ENCODE assay signal across 9 cellular contexts in the genomic region with DNA sequence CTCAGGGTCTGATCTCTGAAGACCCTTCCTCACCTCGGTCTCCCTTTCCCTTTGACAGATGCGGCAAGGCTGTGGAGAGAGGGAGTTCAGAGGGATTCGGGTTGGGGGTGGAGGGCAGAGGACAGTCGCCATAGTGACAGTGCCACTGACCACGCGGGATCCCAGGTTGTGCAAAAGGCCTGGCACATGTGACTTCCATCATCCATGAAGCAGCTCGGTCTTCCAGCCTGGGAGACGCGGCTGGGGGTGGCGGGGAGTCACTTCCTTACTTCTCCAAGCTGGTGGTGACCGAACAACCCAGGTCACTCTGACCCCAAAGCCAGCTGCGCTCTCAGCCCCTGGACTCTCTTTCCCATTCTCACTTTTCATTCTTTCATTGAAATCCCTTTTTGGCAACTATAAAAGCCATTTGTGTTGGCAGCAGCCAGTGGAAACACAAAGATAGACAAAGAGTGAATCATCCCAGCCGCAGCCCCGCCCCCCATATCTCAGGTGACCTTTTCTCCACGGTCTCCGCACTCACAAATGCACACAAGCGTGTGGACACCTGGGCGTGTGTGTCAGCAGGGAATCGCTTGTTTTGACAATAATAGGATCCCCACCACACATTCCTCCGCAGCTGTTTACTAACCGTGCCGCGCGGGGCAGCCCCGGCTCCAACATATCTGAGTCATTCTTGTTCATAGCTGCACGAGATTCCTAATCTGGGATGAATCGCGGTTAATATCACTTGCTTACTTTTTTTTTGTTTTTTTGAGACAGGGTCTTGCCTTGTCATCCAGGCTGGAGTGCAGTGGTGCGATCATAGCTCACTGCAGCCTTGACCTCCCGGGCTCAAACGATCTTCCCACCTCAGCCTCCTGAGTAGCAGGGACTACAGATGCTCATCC.
DNase-seq lines count a peak whose midpoint lies in the region; ATAC-seq and TF ChIP-seq lines count a peak whose summit lies in the region.
"Had no signal": no experiment of that assay in that cellular context is flagged by ENCODE, and none has a peak within 500 bp of the region (broad histone marks: within the 10 kb centered on the region; RNA-seq: fewer than 3 reads in every experiment).

No MANE protein-coding gene starts in this region.

- CTCF ChIA-PET in CD4-positive, alpha-beta T cell (lab: Charles Lee) = interaction anchor here (0.8 kb wide), 1 partner anchor 19 kb away, joined by 3 read pairs; no protein-coding TSS in a partner anchor

- H3K27me3 Mint-ChIP-seq in CD4-positive, alpha-beta T cell = no peaks in the 10 kb centered on the region

- H3K9me3 Mint-ChIP-seq in CD4-positive, alpha-beta T cell = no peaks in the 10 kb centered on the region

- H3K36me3 Mint-ChIP-seq in CD4-positive, alpha-beta T cell (ENCODE audit: low read depth) = no peaks in the 10 kb centered on the region

- DNase-seq in COR-L47 (lab: John Stamatoyannopoulos, UW) (peak; percentile 40), MG63 (peak; percentile 96), body of pancreas (peak in 3 of 4 donors; percentile 49 to 66 (median 64)), upper lobe of right lung (peak; percentile 64)
- DNase-seq in CD4-positive, alpha-beta T cell = no peak

- H3K9me3 ChIP-seq in MG63 (no peaks in the 10 kb centered on the region), body of pancreas (no peaks in the 10 kb centered on the region), liver (ENCODE audit: control insufficient read depth in 4 of 4, low read length in 3 of 4) (no peaks in the 10 kb centered on the region), upper lobe of right lung (no peaks in the 10 kb centered on the region)
- no peaks in the 10 kb centered on the region for H3K9me3 ChIP-seq in CD4-positive, alpha-beta T cell (ENCODE audit: control insufficient read depth, low read length)

- H3K4me3 ChIP-seq in MG63 (no peak overlapping the region), body of pancreas (no peak overlapping the region), liver (ENCODE audit: low read depth in 1 of 3, low read length in 3 of 3) (no peak overlapping the region), upper lobe of right lung (no peak overlapping the region)

- TF ChIP-seq CTCF in body of pancreas (IDR thresholded peaks at IDR 0.05) (no peak), liver (IDR thresholded peaks at IDR 0.05; ENCODE audit: low read depth, low read length, missing input control) (no peak), upper lobe of right lung (IDR thresholded peaks at IDR 0.05) (no peak)
- TF ChIP-seq CTCF in CD4-positive, alpha-beta T cell (IDR thresholded peaks at IDR 0.05) = no peak

- H3K36me3 ChIP-seq in MG63 (no peaks in the 10 kb centered on the region), body of pancreas (replicated peaks in 1 of 2; ENCODE audit: insufficient read depth in 1 of 2, low read depth in 2 of 2) (no peaks in the 10 kb centered on the region), liver (ENCODE audit: control insufficient read depth in 4 of 4, insufficient read depth in 3 of 4, low read depth in 1 of 4, low read length in 3 of 4) (no peaks in the 10 kb centered on the region), upper lobe of right lung (no peaks in the 10 kb centered on the region)

- TF ChIP-seq RAD21 in liver (IDR thresholded peaks at IDR 0.05) = peak in 1 of 2 donors; percentile 44

- H3K4me1 ChIP-seq in body of pancreas (peaks cover 13% of the 10 kb centered on the region), liver (ENCODE audit: control insufficient read depth in 4 of 4, insufficient read depth in 4 of 4, low read length in 3 of 4) (peaks cover 0 to 8% (median 0%) of the 10 kb centered on the region in 4 donors), upper lobe of right lung (peaks cover 34% of the 10 kb centered on the region)

- POLR2A ChIA-PET in CD4-positive, alpha-beta T cell (lab: Charles Lee) = no interaction called here

- H3K27me3 ChIP-seq in MG63 (no peaks in the 10 kb centered on the region), body of pancreas (no peaks in the 10 kb centered on the region), liver (ENCODE audit: control insufficient read depth in 4 of 4, insufficient read depth in 4 of 4, low read length in 3 of 4) (no peaks in the 10 kb centered on the region), upper lobe of right lung (no peaks in the 10 kb centered on the region)
- no peaks in the 10 kb centered on the region for H3K27me3 ChIP-seq in CD4-positive, alpha-beta T cell (ENCODE audit: control insufficient read depth, insufficient read depth, low read length)
- H3K27me3 ChIP-seq: dorsolateral prefrontal cortex had no signal

- 57 to 60% methylated on average over 29 to 30 of the region's 31 CpGs for WGBS in body of pancreas, 2 donors
- 63% methylated on average over 31 of the region's 31 CpGs for WGBS in liver

- H3K27ac ChIP-seq in body of pancreas (peak overlapping the region in 2 of 4 donors; percentile 4 to 5), liver (ENCODE audit: low read depth in 1 of 2, low read length in 2 of 2) (peak overlapping the region in 1 of 2 donors; percentile 43), upper lobe of right lung (peak overlapping the region; percentile 51)
- H3K27ac ChIP-seq in CD4-positive, alpha-beta T cell (ENCODE audit: low read depth, low read length) = no peak overlapping the region

- H3K4me3 Mint-ChIP-seq in CD4-positive, alpha-beta T cell = no peak overlapping the region

- intact Hi-C loops in body of pancreas (cut with DNase I) = no loop called here
- intact Hi-C loops in upper lobe of right lung (cut with DNase I) = no loop called here
- intact Hi-C loops in CD4-positive, alpha-beta T cell (cut with DNase I, micrococcal nuclease) = no loop called here

- peak; percentile 36 for ATAC-seq in body of pancreas
- ATAC-seq in upper lobe of right lung = peak; percentile 4
- ATAC-seq in HG02588 (IDR thresholded peaks at IDR 0.05; ENCODE audit: unreplicated experiment) = no peak
- ATAC-seq in CD4-positive, alpha-beta T cell (ENCODE audit: poor library complexity) = no peak
- no peak for ATAC-seq in GM18511 (IDR thresholded peaks at IDR 0.05; ENCODE audit: unreplicated experiment)

- no peak for TF ChIP-seq POLR2A in body of pancreas (IDR thresholded peaks at IDR 0.05)

- no peaks in the 10 kb centered on the region for H3K4me1 Mint-ChIP-seq in CD4-positive, alpha-beta T cell (ENCODE audit: low read depth)

- H3K27ac Mint-ChIP-seq in CD4-positive, alpha-beta T cell = no peak overlapping the region

- no peak overlapping the region for H3K9ac ChIP-seq in liver (ENCODE audit: low read depth in 1 of 2, low read length in 2 of 2)

TF ChIP-seq in liver, 16 proteins besides CTCF, POLR2A, EP300 and RAD21:
- peak; percentile 57 to 79 for TF ChIP-seq RXRA (IDR thresholded peaks at IDR 0.05)
- TF ChIP-seq EGR1 (IDR thresholded peaks at IDR 0.05; ENCODE audit: low read depth in 2 of 2) = peak in 1 of 2 donors; percentile 59
- TF ChIP-seq JUND (IDR thresholded peaks at IDR 0.05) = peak; percentile 93 to 95
- TF ChIP-seq, protein P1, sequence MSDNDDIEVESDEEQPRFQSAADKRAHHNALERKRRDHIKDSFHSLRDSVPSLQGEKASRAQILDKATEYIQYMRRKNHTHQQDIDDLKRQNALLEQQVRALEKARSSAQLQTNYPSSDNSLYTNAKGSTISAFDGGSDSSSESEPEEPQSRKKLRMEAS (IDR thresholded peaks at IDR 0.05) = peak; percentile 31
- peak; percentile 71 for TF ChIP-seq SP1 (IDR thresholded peaks at IDR 0.05)
- TF ChIP-seq FOXA1 (IDR thresholded peaks at IDR 0.05) = no peak
- TF ChIP-seq YY1 (IDR thresholded peaks at IDR 0.05) = peak; percentile 45
- TF ChIP-seq ATF3 (IDR thresholded peaks at IDR 0.05) = peak; percentile 81
- peak; percentile 22 to 32 for TF ChIP-seq HNF4A (conservative IDR thresholded peaks at IDR 0.05)
- TF ChIP-seq GABPA (IDR thresholded peaks at IDR 0.05 in 1 of 2, conservative IDR thresholded peaks at IDR 0.05 in 1 of 2) = no peak

Comparison
In these comparisons a context has a peak if more than half of its experiments do, and no peak if none do; other contexts are left out.
1. DNase-seq: peak in COR-L47 (single experiment), MG63 (single experiment), body of pancreas (3 of 4) and upper lobe of right lung (single experiment); none in CD4-positive, alpha-beta T cell (0 of 10).
2. ATAC-seq: peak in body of pancreas (single experiment) and upper lobe of right lung (single experiment); none in HG02588 (single experiment), CD4-positive, alpha-beta T cell (single experiment) and GM18511 (single experiment).